Comparison of ENCODE assay signal across 8 cellular contexts in genomic region chr6:152206072-152206818, GRCh38.
DNase-seq lines count a peak whose midpoint lies in the region; ATAC-seq and TF ChIP-seq lines count a peak whose summit lies in the region.

No MANE protein-coding gene starts in this region.

- no peak overlapping the region for H2BK5ac ChIP-seq in mesendoderm (ENCODE audit: low read length)

- H3K27me3 ChIP-seq in PC-9 (ENCODE audit: insufficient read depth, low read depth): no peaks in the 10 kb centered on the region
- no peaks in the 10 kb centered on the region for H3K27me3 ChIP-seq in mesendoderm (ENCODE audit: insufficient read depth, low read length, poor library complexity)
- H3K27me3 ChIP-seq in aorta (ENCODE audit: control insufficient read depth in 1 of 2, insufficient read depth in 2 of 2, low read length in 1 of 2): no peaks in the 10 kb centered on the region

- H4K8ac ChIP-seq in mesendoderm (ENCODE audit: low read depth, low read length): no peak overlapping the region

- no CpG with 5 or more reads among the region's 18 CpGs for WGBS in mesendoderm (ENCODE audit: extremely low coverage, insufficient coverage, low lambda C conversion rate)
- 56 to 61% methylated on average over 18 of the region's 18 CpGs for WGBS in aorta, 2 donors

- H3K4me1 ChIP-seq in PC-9 (replicated peaks; ENCODE audit: insufficient read depth) (peaks cover 6% of the 10 kb centered on the region; the same call in 1 of the 2 replicates), mesendoderm (ENCODE audit: control insufficient read depth, low read depth, low read length) (no peaks in the 10 kb centered on the region), aorta (ENCODE audit: control insufficient read depth in 1 of 2, insufficient read depth in 2 of 2, low read length in 2 of 2) (no peaks in the 10 kb centered on the region)

- H3K56ac ChIP-seq in mesendoderm (ENCODE audit: low read length): no peak overlapping the region

- H3K79me1 ChIP-seq in mesendoderm (ENCODE audit: low read length): no peaks in the 10 kb centered on the region

- H2BK120ac ChIP-seq in mesendoderm (ENCODE audit: low read depth, low read length): no peak overlapping the region

- no peak overlapping the region for H3K4ac ChIP-seq in mesendoderm (ENCODE audit: low read depth, low read length)

- H3K18ac ChIP-seq in mesendoderm (ENCODE audit: low read length): no peak overlapping the region

- DNase-seq in PC-9 (no peak), cardiac fibroblast (ENCODE audit: low read depth in 2 of 2) (peak; percentile 37 to 52), mesendoderm (peak; percentile 74), aorta (peak; percentile 58 to 79), NCI-H1930 (lab: John Stamatoyannopoulos, UW) (no peak), SIG-M5 (lab: John Stamatoyannopoulos, UW) (no peak)

- H3K9me2 ChIP-seq in PC-9 (ENCODE audit: insufficient read depth): no peaks in the 10 kb centered on the region

- POLR2A ChIA-PET in PC-9 (lab: Charles Lee; ENCODE audit: unreplicated experiment): no interaction called here

- no peak overlapping the region for H2AK5ac ChIP-seq in mesendoderm (ENCODE audit: low read length)

- ATAC-seq in aorta (ENCODE audit: low FRiP score) (no peak), esophagus mucosa (no peak)

- TF ChIP-seq CTCF in GM12872 (IDR thresholded peaks at IDR 0.05; ENCODE audit: insufficient read depth, low read depth, low read length) (peak; percentile 59), PC-9 (conservative IDR thresholded peaks at IDR 0.05) (peak; percentile 31; the same call in 1 of the 2 replicates), cardiac fibroblast (IDR thresholded peaks at IDR 0.05; ENCODE audit: low read depth, low read length) (peak; percentile 61)

- H4K20me1 ChIP-seq in PC-9 (ENCODE audit: insufficient read depth): no peaks in the 10 kb centered on the region

- BruUV-seq in PC-9 (replicated peaks; lab: Mats Ljungman, UMichigan): no TSS peak

- no peak overlapping the region for H2AFZ ChIP-seq in PC-9

- H3K9ac ChIP-seq in mesendoderm (ENCODE audit: low read length): no peak overlapping the region

- no peak overlapping the region for H3K4me2 ChIP-seq in PC-9
- H3K4me2 ChIP-seq in mesendoderm (ENCODE audit: low read length): no peak overlapping the region

- CTCF ChIA-PET in PC-9 (lab: Charles Lee): no interaction called here

- no peak overlapping the region for H3K23ac ChIP-seq in mesendoderm (ENCODE audit: low read length)

- intact Hi-C loops in PC-9 (cut with micrococcal nuclease; ENCODE audit: unreplicated experiment) (no loop called here), aorta (cut with DNase I) (no loop called here)

- no peaks in the 10 kb centered on the region for H3F3A ChIP-seq in PC-9 (ENCODE audit: insufficient read depth, low read depth)

- no peak overlapping the region for H2BK15ac ChIP-seq in mesendoderm (replicated peaks; ENCODE audit: low read depth)

- H3K27ac ChIP-seq in PC-9 (no peak overlapping the region), mesendoderm (ENCODE audit: low read depth, low read length) (no peak overlapping the region), aorta (ENCODE audit: low read depth in 1 of 2, low read length in 2 of 2) (peak overlapping the region in 1 of 2 donors; percentile 25)

- H3K4me3 ChIP-seq in PC-9: no peak overlapping the region
- no peak overlapping the region for H3K4me3 ChIP-seq in cardiac fibroblast (replicated peaks in 1 of 2; ENCODE audit: low read depth in 2 of 2, low read length in 2 of 2)
- H3K4me3 ChIP-seq in mesendoderm (ENCODE audit: low read length): no peak overlapping the region
- H3K4me3 ChIP-seq in aorta (ENCODE audit: low read length in 2 of 2): no peak overlapping the region

- H3K79me2 ChIP-seq in PC-9 (ENCODE audit: low read depth) (no peaks in the 10 kb centered on the region), mesendoderm (ENCODE audit: control insufficient read depth, insufficient read depth, low read length) (no peaks in the 10 kb centered on the region)

- H3K9me3 ChIP-seq in PC-9 (ENCODE audit: insufficient read depth, low read depth) (no peaks in the 10 kb centered on the region; the same call in 1 of the 2 replicates), aorta (ENCODE audit: control insufficient read depth, low read length) (no peaks in the 10 kb centered on the region)

- no peak overlapping the region for H4K5ac ChIP-seq in mesendoderm (ENCODE audit: low read length)

- H3K36me3 ChIP-seq in PC-9 (ENCODE audit: low read depth) (no peaks in the 10 kb centered on the region), mesendoderm (ENCODE audit: control insufficient read depth, insufficient read depth, low read length) (no peaks in the 10 kb centered on the region), aorta (ENCODE audit: control insufficient read depth in 1 of 2, insufficient read depth in 2 of 2, low read length in 1 of 2) (peaks cover 17 to 23% of the 10 kb centered on the region in 2 donors)

Comparison
In these comparisons a context has a peak if more than half of its experiments do, and no peak if none do; other contexts are left out.
1. DNase-seq: peak in cardiac fibroblast (2 of 2), mesendoderm (single experiment) and aorta (2 of 2); none in PC-9 (0 of 2), NCI-H1930 (0 of 2) and SIG-M5 (single experiment).
2. Peak in every context shown above with its lines, with median percentiles within 50 percentile points of each other: CTCF ChIP-seq.